ENCODE assay signal across 9 cellular contexts in the genomic region with DNA sequence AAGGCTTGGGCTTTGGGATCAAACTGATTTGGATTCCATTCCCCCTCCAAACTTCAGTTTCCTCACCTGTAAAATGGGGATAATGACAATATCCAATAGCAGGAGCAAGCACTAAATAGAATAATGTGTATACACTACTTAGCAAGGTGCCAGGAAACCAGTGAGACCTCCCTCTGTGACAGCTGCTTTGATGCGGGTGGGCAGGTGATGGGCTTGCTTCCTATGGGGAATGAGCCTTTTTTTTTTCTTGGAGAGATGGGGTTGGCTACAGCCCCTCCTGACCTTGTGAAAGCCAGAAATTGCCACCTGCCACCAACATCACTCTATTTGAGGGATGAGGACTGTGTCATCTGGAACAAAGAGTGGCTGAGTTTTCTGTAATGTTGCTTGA. TPM values are rescaled to one million over a fixed set of nuclear protein-coding genes. Genes with fewer than 3 reads are reported as not detected.
DNase-seq lines count a peak whose midpoint lies in the region; ATAC-seq and TF ChIP-seq lines count a peak whose summit lies in the region.
"Had no signal": no experiment of that assay in that cellular context is flagged by ENCODE, and none has a peak within 500 bp of the region (broad histone marks: within the 10 kb centered on the region; RNA-seq: fewer than 3 reads in every experiment).

No MANE protein-coding gene starts in this region.

- H3K4me3 ChIP-seq in fibroblast of villous mesenchyme (ENCODE audit: low read depth, low read length) = peak overlapping the region; percentile 70

- H3K9me3 ChIP-seq in T-helper 17 cell (ENCODE audit: control insufficient read depth, low read length, poor library complexity, severe bottlenecking) = no peaks in the 10 kb centered on the region

- peaks cover 23% of the 10 kb centered on the region for H3K36me3 Mint-ChIP-seq in T-helper 2 cell treated with Interferon-gamma antibody and Interleukin-4, amounts not matched to agents 5 μg/mL and 100 μg/mL, for 36 hours (ENCODE audit: low read depth)
- no peaks in the 10 kb centered on the region for H3K36me3 Mint-ChIP-seq in T-helper 17 cell (ENCODE audit: low read depth)
- peaks cover 44% of the 10 kb centered on the region for H3K36me3 Mint-ChIP-seq in stimulated activated effector memory CD8-positive, alpha-beta T cell treated with anti-CD3 and anti-CD28 coated beads, Interleukin-12 subunit alpha, Interleukin-12 subunit beta, amount 100 ng/mL, for 72 hours

- ATAC-seq in T-helper 17 cell (no peak), HG03457 (IDR thresholded peaks at IDR 0.05; ENCODE audit: unreplicated experiment) (no peak), esophagus mucosa (no peak), HG03521 (IDR thresholded peaks at IDR 0.05; ENCODE audit: unreplicated experiment) (no peak)
- ATAC-seq in stimulated activated effector memory CD8-positive, alpha-beta T cell treated with anti-CD3 and anti-CD28 coated beads, Interleukin-12 subunit alpha, Interleukin-12 subunit beta, amount 100 ng/mL, for 72 hours = no peak

- peak overlapping the region; percentile 92 for H3K27ac Mint-ChIP-seq in T-helper 2 cell treated with Interferon-gamma antibody and Interleukin-4, amounts not matched to agents 5 μg/mL and 100 μg/mL, for 36 hours
- peak overlapping the region; percentile 98 for H3K27ac Mint-ChIP-seq in T-helper 17 cell
- H3K27ac Mint-ChIP-seq in stimulated activated effector memory CD8-positive, alpha-beta T cell treated with anti-CD3 and anti-CD28 coated beads, Interleukin-12 subunit alpha, Interleukin-12 subunit beta, amount 100 ng/mL, for 72 hours = peak overlapping the region; percentile 91

- H3K9me3 Mint-ChIP-seq in T-helper 2 cell treated with Interferon-gamma antibody and Interleukin-4, amounts not matched to agents 5 μg/mL and 100 μg/mL, for 36 hours = no peaks in the 10 kb centered on the region
- H3K9me3 Mint-ChIP-seq in stimulated activated effector memory CD8-positive, alpha-beta T cell treated with anti-CD3 and anti-CD28 coated beads, Interleukin-12 subunit alpha, Interleukin-12 subunit beta, amount 100 ng/mL, for 72 hours = no peaks in the 10 kb centered on the region

- TF ChIP-seq CTCF in fibroblast of villous mesenchyme (IDR thresholded peaks at IDR 0.05; ENCODE audit: insufficient read depth, low read depth, low read length) = no peak

- H3K27me3 Mint-ChIP-seq in T-helper 2 cell treated with Interferon-gamma antibody and Interleukin-4, amounts not matched to agents 5 μg/mL and 100 μg/mL, for 36 hours (ENCODE audit: low read depth) = no peaks in the 10 kb centered on the region
- H3K27me3 Mint-ChIP-seq in T-helper 17 cell = no peaks in the 10 kb centered on the region

- H3K4me3 Mint-ChIP-seq in T-helper 2 cell treated with Interferon-gamma antibody and Interleukin-4, amounts not matched to agents 5 μg/mL and 100 μg/mL, for 36 hours = peak overlapping the region; percentile 81
- peak overlapping the region; percentile 94 for H3K4me3 Mint-ChIP-seq in T-helper 17 cell
- H3K4me3 Mint-ChIP-seq in stimulated activated effector memory CD8-positive, alpha-beta T cell treated with anti-CD3 and anti-CD28 coated beads, Interleukin-12 subunit alpha, Interleukin-12 subunit beta, amount 100 ng/mL, for 72 hours = peak overlapping the region; percentile 85

- no peak for DNase-seq in T-helper 2 cell treated with Interferon-gamma antibody and Interleukin-4, amounts not matched to agents 5 μg/mL and 100 μg/mL, for 36 hours (ENCODE audit: low spot score)
- no peak for DNase-seq in T-helper 2 cell
- no peak for DNase-seq in T-helper 17 cell
- DNase-seq in fibroblast of villous mesenchyme (ENCODE audit: low read depth) = no peak
- DNase-seq in stimulated activated effector memory CD8-positive, alpha-beta T cell treated with anti-CD3 and anti-CD28 coated beads, Interleukin-12 subunit alpha, Interleukin-12 subunit beta, amount 100 ng/mL, for 72 hours (ENCODE audit: low spot score in 2 of 2) = no peak
- DNase-seq: NCI-H526 treated with DMSO at 0.1 percent for 48 hours had no signal

- peaks cover 52% of the 10 kb centered on the region for H3K4me1 Mint-ChIP-seq in T-helper 2 cell treated with Interferon-gamma antibody and Interleukin-4, amounts not matched to agents 5 μg/mL and 100 μg/mL, for 36 hours (ENCODE audit: low read depth)
- peaks cover 56% of the 10 kb centered on the region for H3K4me1 Mint-ChIP-seq in T-helper 17 cell
- H3K4me1 Mint-ChIP-seq in stimulated activated effector memory CD8-positive, alpha-beta T cell treated with anti-CD3 and anti-CD28 coated beads, Interleukin-12 subunit alpha, Interleukin-12 subunit beta, amount 100 ng/mL, for 72 hours = peaks cover 47% of the 10 kb centered on the region

RNA-seq across cellular contexts. Expression of gene CD82, which starts 1.1 kb away (rescaled TPM):
- total RNA-seq in T-helper 17 cell = 100 to 1,000 TPM; 112 to 146 TPM
- total RNA-seq in fibroblast of villous mesenchyme = 28.3 and 38.4 TPM in 2 replicates
- total RNA-seq in esophagus mucosa = 292 TPM
